In the genomic region with DNA sequence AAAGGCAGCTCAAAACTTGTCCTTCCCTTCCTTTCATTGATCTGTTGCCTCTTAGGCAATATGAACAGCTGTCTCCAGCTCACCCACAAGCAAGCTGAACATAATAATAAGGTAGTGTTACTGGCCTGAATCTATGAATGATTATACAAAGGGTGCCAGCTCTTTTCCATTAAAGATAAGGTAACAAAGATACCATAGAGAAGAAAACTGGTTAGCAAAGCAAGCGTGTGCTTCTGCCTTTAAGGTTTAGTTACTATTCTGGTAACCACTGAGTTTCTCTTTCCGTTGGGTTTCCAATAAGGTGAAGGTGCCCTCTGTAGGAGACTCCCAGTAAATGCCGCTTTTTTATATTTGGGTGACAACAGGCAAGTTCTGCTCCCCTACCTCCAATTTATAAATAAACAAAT, we compare ENCODE assay signal across 8 cellular contexts. TPM values are rescaled to one million over a fixed set of nuclear protein-coding genes. Genes with fewer than 3 reads are reported as not detected.
DNase-seq lines count a peak whose midpoint lies in the region; ATAC-seq, FAIRE-seq and TF ChIP-seq lines count a peak whose summit lies in the region.

No MANE protein-coding gene starts in this region.

- no peaks in the 10 kb centered on the region for H3K4me1 ChIP-seq in astrocyte (ENCODE audit: insufficient read depth, low read length)

- peak overlapping the region; percentile 49 for H3K4me2 ChIP-seq in astrocyte (ENCODE audit: low read length)

- DNase-seq in CD4-positive, alpha-beta T cell = no peak
- DNase-seq in NCI-H2081 treated with DMSO at 0.1 percent for 48 hours (lab: John Stamatoyannopoulos, UW) = peak; percentile 26
- no peak for DNase-seq in astrocyte (ENCODE audit: low read depth)
- DNase-seq in kidney tubule cell (ENCODE audit: low spot score) = peak; percentile 46
- DNase-seq in mesenteric fat pad (ENCODE audit: low spot score) = no peak
- DNase-seq in stimulated activated CD4-positive, alpha-beta T cell treated with anti-CD3 and anti-CD28 coated beads, Interleukin-2, amount 100 ng/mL, for 48 hours = no peak

- no peak overlapping the region for H3K27ac Mint-ChIP-seq in CD4-positive, alpha-beta T cell
- no peak overlapping the region for H3K27ac Mint-ChIP-seq in astrocyte (ENCODE audit: unreplicated experiment)

- H3K4me3 ChIP-seq in astrocyte (ENCODE audit: insufficient read depth, low read depth, low read length) = no peak overlapping the region

- ATAC-seq in CD4-positive, alpha-beta T cell (ENCODE audit: poor library complexity) = peak; percentile 60
- ATAC-seq in GM18907 (IDR thresholded peaks at IDR 0.05; ENCODE audit: unreplicated experiment) (peak; percentile 99), HG03045 (IDR thresholded peaks at IDR 0.05; ENCODE audit: unreplicated experiment) (peak; percentile 91)

- no peak overlapping the region for H3K27ac ChIP-seq in CD4-positive, alpha-beta T cell (ENCODE audit: low read depth, low read length)
- no peak overlapping the region for H3K27ac ChIP-seq in astrocyte (ENCODE audit: low read depth, low read length)

- H3K9me3 Mint-ChIP-seq in CD4-positive, alpha-beta T cell = peaks cover 2% of the 10 kb centered on the region
- peaks cover 2% of the 10 kb centered on the region for H3K9me3 Mint-ChIP-seq in astrocyte (ENCODE audit: unreplicated experiment)

- H3K9me3 ChIP-seq in CD4-positive, alpha-beta T cell (ENCODE audit: control insufficient read depth, low read length) = no peaks in the 10 kb centered on the region
- no peaks in the 10 kb centered on the region for H3K9me3 ChIP-seq in astrocyte (ENCODE audit: insufficient read depth, low read depth, low read length)

- H4K20me1 ChIP-seq in astrocyte (ENCODE audit: insufficient read depth, low read length) = no peaks in the 10 kb centered on the region

- no peaks in the 10 kb centered on the region for H3K36me3 Mint-ChIP-seq in CD4-positive, alpha-beta T cell (ENCODE audit: low read depth)
- H3K36me3 Mint-ChIP-seq in astrocyte (ENCODE audit: low read depth, unreplicated experiment) = no peaks in the 10 kb centered on the region

- H3K4me3 Mint-ChIP-seq in CD4-positive, alpha-beta T cell = no peak overlapping the region
- H3K4me3 Mint-ChIP-seq in astrocyte (ENCODE audit: unreplicated experiment) = no peak overlapping the region

- no peaks in the 10 kb centered on the region for H3K27me3 Mint-ChIP-seq in CD4-positive, alpha-beta T cell
- H3K27me3 Mint-ChIP-seq in astrocyte (ENCODE audit: low read depth, unreplicated experiment) = no peaks in the 10 kb centered on the region

- POLR2A ChIA-PET in CD4-positive, alpha-beta T cell (lab: Charles Lee) = no interaction called here

- FAIRE-seq in astrocyte (lab: Jason Lieb, UNC) = no peak

- CTCF ChIA-PET in CD4-positive, alpha-beta T cell (lab: Charles Lee) = no interaction called here

- peak overlapping the region; percentile 53 for H2AFZ ChIP-seq in astrocyte (ENCODE audit: low read depth, low read length)

- no peaks in the 10 kb centered on the region for H3K36me3 ChIP-seq in astrocyte (ENCODE audit: insufficient read depth, low read length)

- peak; percentile 46 for TF ChIP-seq CTCF in CD4-positive, alpha-beta T cell (IDR thresholded peaks at IDR 0.05)
- TF ChIP-seq CTCF in astrocyte (IDR thresholded peaks at IDR 0.05; ENCODE audit: insufficient read depth, low read depth, low read length) = peak; percentile 54

- no peaks in the 10 kb centered on the region for H3K27me3 ChIP-seq in CD4-positive, alpha-beta T cell (ENCODE audit: control insufficient read depth, insufficient read depth, low read length)
- no peaks in the 10 kb centered on the region for H3K27me3 ChIP-seq in astrocyte (ENCODE audit: insufficient read depth, low read length)

- intact Hi-C loops in CD4-positive, alpha-beta T cell (cut with DNase I, micrococcal nuclease) = loop anchor here in 1 of 2 experiments (5.0 kb wide), 3 partner anchors 592 to 917 kb away; no protein-coding TSS in a partner anchor

- peaks cover 4% of the 10 kb centered on the region for H3K4me1 Mint-ChIP-seq in CD4-positive, alpha-beta T cell (ENCODE audit: low read depth)
- peaks cover 18% of the 10 kb centered on the region for H3K4me1 Mint-ChIP-seq in astrocyte (ENCODE audit: low read depth, unreplicated experiment)

- H3K9ac ChIP-seq in astrocyte (ENCODE audit: low read length) = no peak overlapping the region

- no peaks in the 10 kb centered on the region for H3K79me2 ChIP-seq in astrocyte (ENCODE audit: insufficient read depth, low read length)

RNA-seq across cellular contexts. Expression of a gene that starts 12.1 kb away (rescaled TPM):
- under 1 TPM; 0.71 to 0.89 TPM for total RNA-seq in CD4-positive, alpha-beta T cell
- total RNA-seq in astrocyte (0.67 and 1.6 TPM in 2 replicates), mesenteric fat pad (2.3 TPM)

Comparison
In these comparisons a context has a peak if more than half of its experiments do, and no peak if none do; other contexts are left out.
1. DNase-seq: peak in NCI-H2081 treated with DMSO at 0.1 percent for 48 hours (single experiment) and kidney tubule cell (single experiment); none in CD4-positive, alpha-beta T cell (0 of 10), astrocyte (single experiment), mesenteric fat pad (single experiment) and stimulated activated CD4-positive, alpha-beta T cell treated with anti-CD3 and anti-CD28 coated beads, Interleukin-2, amount 100 ng/mL, for 48 hours (0 of 2).
2. Peak in every context shown above with its lines, with median percentiles within 50 percentile points of each other: ATAC-seq.